ENCODE assay signal across 11 cellular contexts in genomic region chr19:10968527-10969081, GRCh38. TPM values are rescaled to one million over a fixed set of nuclear protein-coding genes. Genes with fewer than 3 reads are reported as not detected.
A peak's percentile ranks its signal among the peaks of the same experiment; 100 is the strongest.
DNase-seq lines count a peak whose midpoint lies in the region; ATAC-seq, FAIRE-seq and TF ChIP-seq lines count a peak whose summit lies in the region.
"Had no signal": no experiment of that assay in that cellular context is flagged by ENCODE, and none has a peak within 500 bp of the region (broad histone marks: within the 10 kb centered on the region; RNA-seq: fewer than 3 reads in every experiment).

No MANE protein-coding gene starts in this region.

- peak overlapping the region; percentile 39 to 50 for H3K27ac ChIP-seq in breast epithelium
- no peak overlapping the region for H3K27ac ChIP-seq in mammary epithelial cell (ENCODE audit: insufficient read depth, low read depth, low read length)
- H3K27ac ChIP-seq in keratinocyte (ENCODE audit: control insufficient read depth, insufficient read depth, low read length) = no peak overlapping the region
- H3K27ac ChIP-seq in thyroid gland = peak overlapping the region; percentile 52 to 72 (median 63)
- H3K27ac ChIP-seq in PC-9 = no peak overlapping the region
- H3K27ac ChIP-seq: body of pancreas had no signal

- POLR2A ChIA-PET in PC-9 (lab: Charles Lee; ENCODE audit: unreplicated experiment) = interaction anchor here (0.6 kb wide), 1 partner anchor 1185 kb away, joined by 31 read pairs; no protein-coding TSS in a partner anchor

- H3K9me1 ChIP-seq in keratinocyte (ENCODE audit: control insufficient read depth, extremely low read depth, insufficient read depth, low read length) = peaks cover 8% of the 10 kb centered on the region

- TF ChIP-seq CTCF in breast epithelium (IDR thresholded peaks at IDR 0.05) = no peak
- TF ChIP-seq CTCF in mammary epithelial cell (conservative IDR thresholded peaks at IDR 0.05 in 1 of 2, IDR thresholded peaks at IDR 0.05 in 1 of 2; ENCODE audit: extremely low read depth in 1 of 2, insufficient read depth in 1 of 2, low read depth in 1 of 2, low read length in 2 of 2) = peak in 1 of 2 donors; percentile 25
- TF ChIP-seq CTCF in keratinocyte (optimal IDR thresholded peaks at IDR 0.05 in 1 of 3, IDR thresholded peaks at IDR 0.05 in 1 of 3, conservative IDR thresholded peaks at IDR 0.05 in 1 of 3; ENCODE audit: extremely low read depth in 1 of 3, insufficient read depth in 2 of 3, low read length in 3 of 3) = peak; percentile 8 to 32 (median 22)
- no peak for TF ChIP-seq CTCF in thyroid gland (IDR thresholded peaks at IDR 0.05)
- TF ChIP-seq CTCF in PC-9 (conservative IDR thresholded peaks at IDR 0.05) = no peak

- H3K4me2 ChIP-seq in mammary epithelial cell (ENCODE audit: insufficient read depth, low read depth, low read length) (no peak overlapping the region), keratinocyte (ENCODE audit: control insufficient read depth, extremely low read depth, insufficient read depth, low read depth, low read length) (no peak overlapping the region), PC-9 (no peak overlapping the region)

- no peaks in the 10 kb centered on the region for H3K27me3 ChIP-seq in breast epithelium
- H3K27me3 ChIP-seq in mammary epithelial cell (ENCODE audit: insufficient read depth, low read length) = no peaks in the 10 kb centered on the region
- no peaks in the 10 kb centered on the region for H3K27me3 ChIP-seq in keratinocyte (ENCODE audit: control insufficient read depth, extremely low read depth, insufficient read depth, low read length)
- H3K27me3 ChIP-seq in thyroid gland = no peaks in the 10 kb centered on the region
- no peaks in the 10 kb centered on the region for H3K27me3 ChIP-seq in PC-9 (ENCODE audit: insufficient read depth, low read depth)
- H3K27me3 ChIP-seq: body of pancreas had no signal

- H3K36me3 ChIP-seq in breast epithelium = no peaks in the 10 kb centered on the region
- no peaks in the 10 kb centered on the region for H3K36me3 ChIP-seq in mammary epithelial cell (ENCODE audit: insufficient read depth, low read length)
- H3K36me3 ChIP-seq in keratinocyte (ENCODE audit: control insufficient read depth in 2 of 2, extremely low read depth in 1 of 2, insufficient read depth in 2 of 2, low read length in 2 of 2) = peaks cover 0 to 3% of the 10 kb centered on the region in 2 experiments
- no peaks in the 10 kb centered on the region for H3K36me3 ChIP-seq in thyroid gland
- H3K36me3 ChIP-seq in PC-9 (ENCODE audit: low read depth) = no peaks in the 10 kb centered on the region

- H3K36me3 Mint-ChIP-seq in activated naive CD4-positive, alpha-beta T cell treated with anti-CD3 and anti-CD28 coated beads, Interleukin-2, amount 50 U/mL, for 72 hours = peaks cover 0 to 5% of the 10 kb centered on the region in 2 donors

- H3K9ac ChIP-seq in mammary epithelial cell (ENCODE audit: insufficient read depth, low read length) (no peak overlapping the region), keratinocyte (ENCODE audit: control insufficient read depth, extremely low read depth, insufficient read depth, low read length) (no peak overlapping the region)

- H3F3A ChIP-seq in PC-9 (ENCODE audit: insufficient read depth, low read depth) = peaks cover 11% of the 10 kb centered on the region

- intact Hi-C loops in breast epithelium (cut with DNase I; ENCODE audit: low total_unique reads) (no loop called here), mammary epithelial cell (cut with micrococcal nuclease) (no loop called here), thyroid gland (cut with DNase I) (no loop called here), PC-9 (cut with micrococcal nuclease; ENCODE audit: unreplicated experiment) (no loop called here)

- in situ Hi-C loops in mammary epithelial cell (cut with MboI; ENCODE audit: low sequenced_read_pairs in 2 of 2) = no loop called here

- H3K4me3 ChIP-seq in breast epithelium = no peak overlapping the region
- H3K4me3 ChIP-seq in mammary epithelial cell (replicated peaks in 1 of 3; ENCODE audit: insufficient read depth in 1 of 3, low read depth in 2 of 3, low read length in 3 of 3) = no peak overlapping the region
- no peak overlapping the region for H3K4me3 ChIP-seq in keratinocyte (ENCODE audit: control insufficient read depth in 2 of 3, extremely low read depth in 1 of 3, insufficient read depth in 2 of 3, low read depth in 1 of 3, low read length in 3 of 3)
- H3K4me3 ChIP-seq in thyroid gland (replicated peaks in 1 of 3) = no peak overlapping the region
- no peak overlapping the region for H3K4me3 ChIP-seq in PC-9
- H3K4me3 ChIP-seq: body of pancreas had no signal

- no peaks in the 10 kb centered on the region for H3K9me3 ChIP-seq in breast epithelium
- no peaks in the 10 kb centered on the region for H3K9me3 ChIP-seq in mammary epithelial cell (replicated peaks; ENCODE audit: insufficient read depth, low read length)
- H3K9me3 ChIP-seq in keratinocyte (ENCODE audit: control insufficient read depth, low read depth, low read length) = no peaks in the 10 kb centered on the region
- H3K9me3 ChIP-seq in thyroid gland = no peaks in the 10 kb centered on the region
- no peaks in the 10 kb centered on the region for H3K9me3 ChIP-seq in PC-9 (ENCODE audit: insufficient read depth, low read depth)
- H3K9me3 ChIP-seq: body of pancreas had no signal

- H2AFZ ChIP-seq in mammary epithelial cell (ENCODE audit: low read depth, low read length) (no peak overlapping the region), keratinocyte (ENCODE audit: control insufficient read depth, low read length) (no peak overlapping the region), PC-9 (no peak overlapping the region)

- BruUV-seq in mammary epithelial cell (replicated peaks; lab: Mats Ljungman, UMichigan) (no TSS peak), PC-9 (replicated peaks; lab: Mats Ljungman, UMichigan) (no TSS peak)

- no peaks in the 10 kb centered on the region for H3K9me2 ChIP-seq in PC-9 (ENCODE audit: insufficient read depth)

- 70% methylated on average over 8 of the region's 9 CpGs for WGBS in mammary epithelial cell (ENCODE audit: low coverage, missing lambda C conversion rate)
- WGBS in thyroid gland, 2 donors = 29 to 42% methylated on average over 8 to 9 of the region's 9 CpGs

- DNase-seq in breast epithelium (ENCODE audit: low spot score in 2 of 2) (no peak), mammary epithelial cell (no peak), NCI-H510A treated with DMSO at 0.1 percent for 48 hours (lab: John Stamatoyannopoulos, UW) (peak; percentile 69), keratinocyte (ENCODE audit: low read depth, low spot score) (no peak), thyroid gland (peak; percentile 81 to 82), PC-9 (no peak), 8988T (no peak)
- no peak for DNase-seq in activated naive CD4-positive, alpha-beta T cell treated with anti-CD3 and anti-CD28 coated beads, Interleukin-2, amount 50 U/mL, for 72 hours (ENCODE audit: low spot score in 2 of 2)
- DNase-seq: body of pancreas; NCI-H2029 treated with DMSO at 0.1 percent for 48 hours; stimulated activated naive CD4-positive, alpha-beta T cell had no signal

- TF ChIP-seq POLR2A in breast epithelium (IDR thresholded peaks at IDR 0.05) (no peak), thyroid gland (IDR thresholded peaks at IDR 0.05) (no peak)

- no peaks in the 10 kb centered on the region for H3K9me3 Mint-ChIP-seq in activated naive CD4-positive, alpha-beta T cell treated with anti-CD3 and anti-CD28 coated beads, Interleukin-2, amount 50 U/mL, for 72 hours

- dilution Hi-C loops in mammary epithelial cell (cut with HindIII; ENCODE audit: low sequenced_read_pairs) = no loop called here
- dilution Hi-C loops in keratinocyte (cut with MboI; ENCODE audit: extremely low pct_ligation_motif_present, low sequenced_read_pairs) = no loop called here

- H3K4me1 ChIP-seq in breast epithelium (peaks cover 0 to 4% of the 10 kb centered on the region in 2 donors), mammary epithelial cell (ENCODE audit: insufficient read depth, low read length) (no peaks in the 10 kb centered on the region), keratinocyte (ENCODE audit: control insufficient read depth, extremely low read depth, insufficient read depth, low read length) (peaks cover 2% of the 10 kb centered on the region), thyroid gland (peaks cover 26 to 33% of the 10 kb centered on the region in 2 donors), PC-9 (replicated peaks; ENCODE audit: insufficient read depth) (peaks cover 3% of the 10 kb centered on the region; the same call in 1 of the 2 replicates)

- ATAC-seq in activated naive CD4-positive, alpha-beta T cell treated with anti-CD3 and anti-CD28 coated beads, Interleukin-2, amount 50 U/mL, for 72 hours = no peak
- ATAC-seq: body of pancreas had no signal

- peaks cover 94% of the 10 kb centered on the region for H3K79me2 ChIP-seq in mammary epithelial cell (ENCODE audit: insufficient read depth, low read length)
- peaks cover 85% of the 10 kb centered on the region for H3K79me2 ChIP-seq in keratinocyte (ENCODE audit: control insufficient read depth, insufficient read depth, low read length)
- H3K79me2 ChIP-seq in PC-9 (ENCODE audit: low read depth) = peaks cover 98% of the 10 kb centered on the region

- H3K27ac Mint-ChIP-seq in activated naive CD4-positive, alpha-beta T cell treated with anti-CD3 and anti-CD28 coated beads, Interleukin-2, amount 50 U/mL, for 72 hours = peak overlapping the region in 1 of 2 donors; percentile 81

- FAIRE-seq in keratinocyte (lab: Jason Lieb, UNC) = no peak

- CTCF ChIA-PET in mammary epithelial cell (lab: Charles Lee; ENCODE audit: low non-redundant PET) (no interaction called here), PC-9 (lab: Charles Lee) (no interaction called here)

- H4K20me1 ChIP-seq in mammary epithelial cell (ENCODE audit: insufficient read depth, low read length) (peaks cover 4% of the 10 kb centered on the region), keratinocyte (ENCODE audit: control insufficient read depth, extremely low read depth, insufficient read depth, low read length) (peaks cover 28% of the 10 kb centered on the region), PC-9 (ENCODE audit: insufficient read depth) (peaks cover 83% of the 10 kb centered on the region)

RNA-seq across cellular contexts. Expression of gene SMARCA4, which starts 7.8 kb away (rescaled TPM):
- total RNA-seq in breast epithelium = 10 to 100 TPM; 36.8 to 78.3 (median 72.4) TPM
- 100 to 1,000 TPM in 1 of 2 donors, 10 to 100 TPM in 1; 67.0 to 110 TPM for total RNA-seq in mammary epithelial cell
- 59.2 TPM for polyA plus RNA-seq in mammary epithelial cell
- 138 TPM for polyA minus RNA-seq in mammary epithelial cell
- polyA plus RNA-seq in keratinocyte = 30.8 to 61.8 TPM (median 33.1 TPM) in 3 replicates
- 102 TPM for polyA plus RNA-seq in keratinocyte (2011; ENCODE audit: low read depth)
- polyA plus RNA-seq in keratinocyte (2011; cell fraction: cytosol; rRNA removed) = 45.2 and 63.6 TPM in 2 replicates
- 109 and 126 TPM in 2 replicates for polyA plus RNA-seq in keratinocyte (2011; cell fraction: nucleus; rRNA removed)
- polyA plus RNA-seq in keratinocyte (2012; ENCODE audit: low replicate concordance) = 78.8 and 113 TPM in 2 replicates
- 84.1 to 227 TPM (median 111 TPM) in 3 replicates for polyA minus RNA-seq in keratinocyte
- polyA minus RNA-seq in keratinocyte (2011; cell fraction: cytosol; rRNA and poly(A)+ RNA removed) = 83.1 TPM
- 125 and 144 TPM in 2 replicates for polyA minus RNA-seq in keratinocyte (2011; cell fraction: nucleus; rRNA and poly(A)+ RNA removed)
- total RNA-seq in thyroid gland = 100 to 1,000 TPM in 2 of 4 donors, 10 to 100 TPM in 2; 49.4 to 108 (median 89.0) TPM
- 128 and 136 TPM in 2 replicates for total RNA-seq in PC-9 (2021)
- total RNA-seq in activated naive CD4-positive, alpha-beta T cell treated with anti-CD3 and anti-CD28 coated beads, Interleukin-2, amount 50 U/mL, for 72 hours = 10 to 100 TPM; 86.8 to 99.4 TPM

RNA-seq across cellular contexts. Expression of gene TIMM29, which starts 40.0 kb away (rescaled TPM):
- 10 to 100 TPM; 21.1 to 31.6 (median 21.6) TPM for total RNA-seq in breast epithelium
- total RNA-seq in mammary epithelial cell = 10 to 100 TPM; 17.2 to 28.8 TPM
- polyA plus RNA-seq in mammary epithelial cell = 7.7 TPM
- 2.2 TPM for polyA minus RNA-seq in mammary epithelial cell
- polyA plus RNA-seq in keratinocyte = 6.1 to 10.3 TPM (median 8.4 TPM) in 3 replicates
- 6.9 TPM for polyA plus RNA-seq in keratinocyte (2011; ENCODE audit: low read depth)
- polyA plus RNA-seq in keratinocyte (2011; cell fraction: cytosol; rRNA removed) = 6.8 and 7.6 TPM in 2 replicates
- 7.0 and 8.8 TPM in 2 replicates for polyA plus RNA-seq in keratinocyte (2011; cell fraction: nucleus; rRNA removed)
- polyA plus RNA-seq in keratinocyte (2012; ENCODE audit: low replicate concordance) = 12.4 and 14.4 TPM in 2 replicates
- polyA minus RNA-seq in keratinocyte = 2.3 to 5.0 TPM (median 3.9 TPM) in 3 replicates
- polyA minus RNA-seq in keratinocyte (2011; cell fraction: cytosol; rRNA and poly(A)+ RNA removed) = 8.8 TPM
- 6.5 and 7.4 TPM in 2 replicates for polyA minus RNA-seq in keratinocyte (2011; cell fraction: nucleus; rRNA and poly(A)+ RNA removed)
- 10 to 100 TPM; 19.6 to 39.5 (median 33.4) TPM for total RNA-seq in thyroid gland
- 22.4 and 26.2 TPM in 2 replicates for total RNA-seq in PC-9 (2021)
- total RNA-seq in activated naive CD4-positive, alpha-beta T cell treated with anti-CD3 and anti-CD28 coated beads, Interleukin-2, amount 50 U/mL, for 72 hours = 10 to 100 TPM; 17.2 to 24.1 TPM

RNA-seq across cellular contexts. Expression of gene YIPF2, which starts 40.2 kb away (rescaled TPM):
- total RNA-seq in breast epithelium (10 to 100 TPM; 40.3 to 68.6 (median 59.6) TPM), mammary epithelial cell (100 to 1,000 TPM in 1 of 2 donors, 10 to 100 TPM in 1; 57.1 to 112 TPM), thyroid gland (100 to 1,000 TPM in 2 of 4 donors, 10 to 100 TPM in 2; 85.1 to 127 (median 104) TPM), PC-9 (2021) (60.2 and 79.8 TPM in 2 replicates)
- polyA plus RNA-seq in mammary epithelial cell (52.0 TPM), keratinocyte (26.9 to 59.6 TPM (median 40.2 TPM) in 3 replicates)
- polyA minus RNA-seq in mammary epithelial cell (39.4 TPM), keratinocyte (38.8 to 74.3 TPM (median 68.0 TPM) in 3 replicates)
- 17.7 TPM for polyA plus RNA-seq in keratinocyte (2011; ENCODE audit: low read depth)
- 28.1 and 62.8 TPM in 2 replicates for polyA plus RNA-seq in keratinocyte (2011; cell fraction: cytosol; rRNA removed)
- 55.2 and 72.1 TPM in 2 replicates for polyA plus RNA-seq in keratinocyte (2011; cell fraction: nucleus; rRNA removed)
- polyA plus RNA-seq in keratinocyte (2012; ENCODE audit: low replicate concordance) = 46.5 and 50.7 TPM in 2 replicates
- 124 TPM for polyA minus RNA-seq in keratinocyte (2011; cell fraction: cytosol; rRNA and poly(A)+ RNA removed)
- polyA minus RNA-seq in keratinocyte (2011; cell fraction: nucleus; rRNA and poly(A)+ RNA removed) = 27.0 and 32.7 TPM in 2 replicates
- total RNA-seq in activated naive CD4-positive, alpha-beta T cell treated with anti-CD3 and anti-CD28 coated beads, Interleukin-2, amount 50 U/mL, for 72 hours = 10 to 100 TPM; 27.1 to 45.7 TPM

Comparison
In these comparisons a context has a peak if more than half of its experiments do, and no peak if none do; other contexts are left out.
1. H3K27ac ChIP-seq: peak in breast epithelium (2 of 2) and thyroid gland (3 of 3); none in mammary epithelial cell (single experiment), keratinocyte (single experiment) and PC-9 (single experiment).
2. DNase-seq: peak in NCI-H510A treated with DMSO at 0.1 percent for 48 hours (single experiment) and thyroid gland (2 of 2); none in breast epithelium (0 of 2), mammary epithelial cell (single experiment), keratinocyte (single experiment), PC-9 (0 of 2), 8988T (single experiment) and activated naive CD4-positive, alpha-beta T cell treated with anti-CD3 and anti-CD28 coated beads, Interleukin-2, amount 50 U/mL, for 72 hours (0 of 2).
3. CTCF ChIP-seq: peak in keratinocyte (3 of 3); none in breast epithelium (0 of 3), thyroid gland (0 of 6) and PC-9 (single experiment).